29 cellular contexts compared by ENCODE assay signal in the genomic region with DNA sequence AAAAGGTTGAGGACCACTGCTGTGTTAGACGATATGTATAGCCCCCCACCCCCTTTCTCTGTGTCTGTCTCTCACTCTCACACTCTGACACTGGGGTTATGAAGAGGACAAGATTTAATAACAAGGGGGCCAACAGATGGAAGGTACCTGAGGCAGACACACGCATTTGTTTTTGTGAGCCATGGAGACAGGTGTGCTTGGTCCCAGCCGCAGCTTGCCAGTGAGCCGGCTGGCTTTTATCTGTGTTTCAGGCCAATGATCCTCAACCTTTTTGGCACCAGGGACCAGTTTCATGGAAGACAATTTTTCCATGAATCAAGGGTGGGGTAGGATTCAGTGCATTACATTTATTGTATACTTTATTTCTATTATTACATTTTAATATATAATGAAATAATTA.
"Had no signal": no experiment of that assay in that cellular context is flagged by ENCODE, and none has a peak within 500 bp of the region (broad histone marks: within the 10 kb centered on the region; RNA-seq: fewer than 3 reads in every experiment).

No MANE protein-coding gene starts in this region.

- H3K79me2 ChIP-seq: parathyroid adenoma had no signal

- H3K4me1 ChIP-seq: parathyroid adenoma, right lobe of liver, sigmoid colon, transverse colon, upper lobe of right lung, uterus had no signal

- H3K9me3 Mint-ChIP-seq: naive thymus-derived CD8-positive, alpha-beta T cell; natural killer cell treated with Interleukin-12 subunit alpha and Interleukin-12 subunit beta and Interleukin-15 and Interleukin-18, amount 100 ng/mL, for 72 hours; nephron progenitor cell; stimulated activated effector memory CD8-positive, alpha-beta T cell treated with anti-CD3 and anti-CD28 coated beads, Interleukin-12 subunit alpha, Interleukin-12 subunit beta, amount 100 ng/mL, for 72 hours; stimulated activated naive B cell treated with anti-CD40 and anti-IgM and Interleukin-4, amounts not matched to agents 10 μg/mL and 1 μg/mL and 100 μg/mL, for 72 hours; stimulated activated naive CD8-positive, alpha-beta T cell treated with anti-CD3 and anti-CD28 coated beads, Interleukin-15, Interleukin-2, amounts not matched to agents 100 ng/mL and 50 ng/mL, for 24 hours; type B pancreatic cell had no signal

- DNase-seq: naive thymus-derived CD8-positive, alpha-beta T cell; nephron progenitor cell; nucleus accumbens; posterior cingulate gyrus; psoas muscle; right cardiac atrium; right lobe of liver; sigmoid colon; small intestine; stimulated activated CD4-positive, alpha-beta T cell treated with anti-CD3 and anti-CD28 coated beads, Interleukin-15, amount 100 ng/mL, for 24 hours; stimulated activated CD4-positive, alpha-beta T cell treated with anti-CD3 and anti-CD28 coated beads, Interleukin-2, amount 100 ng/mL, for 24 hours; stimulated activated CD4-positive, alpha-beta T cell treated with anti-CD3 and anti-CD28 coated beads, Interleukin-2, amount 100 ng/mL, for 48 hours; stimulated activated CD4-positive, alpha-beta T cell treated with anti-CD3 and anti-CD28 coated beads, Interleukin-4, amount 100 ng/mL, for 24 hours; stimulated activated naive B cell treated with anti-CD40 and anti-IgM and Interleukin-4, amounts not matched to agents 10 μg/mL and 1 μg/mL and 100 μg/mL, for 72 hours; stimulated activated naive CD4-positive, alpha-beta T cell treated with Interleukin-2 at 50 U/mL for 16 hours; stomach; tibial artery; transverse colon; upper lobe of right lung; uterus had no signal

- H3K9ac ChIP-seq: parathyroid adenoma had no signal

- FAIRE-seq: small intestine had no signal

- H3K4me1 Mint-ChIP-seq: naive thymus-derived CD8-positive, alpha-beta T cell; stimulated activated effector memory CD8-positive, alpha-beta T cell treated with anti-CD3 and anti-CD28 coated beads, Interleukin-12 subunit alpha, Interleukin-12 subunit beta, amount 100 ng/mL, for 72 hours; stimulated activated naive B cell treated with anti-CD40 and anti-IgM and Interleukin-4, amounts not matched to agents 10 μg/mL and 1 μg/mL and 100 μg/mL, for 72 hours had no signal

- H3K27ac Mint-ChIP-seq: naive thymus-derived CD8-positive, alpha-beta T cell; natural killer cell treated with Interleukin-12 subunit alpha and Interleukin-12 subunit beta and Interleukin-15 and Interleukin-18, amount 100 ng/mL, for 72 hours; nephron progenitor cell; progenitor cell of endocrine pancreas; stimulated activated effector memory CD8-positive, alpha-beta T cell treated with anti-CD3 and anti-CD28 coated beads, Interleukin-12 subunit alpha, Interleukin-12 subunit beta, amount 100 ng/mL, for 72 hours; stimulated activated naive B cell treated with anti-CD40 and anti-IgM and Interleukin-4, amounts not matched to agents 10 μg/mL and 1 μg/mL and 100 μg/mL, for 72 hours; stimulated activated naive CD8-positive, alpha-beta T cell treated with anti-CD3 and anti-CD28 coated beads, Interleukin-15, Interleukin-2, amounts not matched to agents 100 ng/mL and 50 ng/mL, for 24 hours; type B pancreatic cell had no signal

- ATAC-seq: naive thymus-derived CD8-positive, alpha-beta T cell; natural killer cell treated with Interleukin-12 subunit alpha and Interleukin-12 subunit beta and Interleukin-15 and Interleukin-18, amount 100 ng/mL, for 72 hours; psoas muscle; right cardiac atrium; right lobe of liver; stimulated activated effector memory CD8-positive, alpha-beta T cell treated with anti-CD3 and anti-CD28 coated beads, Interleukin-12 subunit alpha, Interleukin-12 subunit beta, amount 100 ng/mL, for 72 hours; stimulated activated naive B cell treated with anti-CD40 and anti-IgM and Interleukin-4, amounts not matched to agents 10 μg/mL and 1 μg/mL and 100 μg/mL, for 72 hours; upper lobe of right lung had no signal

- H3K36me3 Mint-ChIP-seq: naive thymus-derived CD8-positive, alpha-beta T cell; natural killer cell treated with Interleukin-12 subunit alpha and Interleukin-12 subunit beta and Interleukin-15 and Interleukin-18, amount 100 ng/mL, for 72 hours; stimulated activated effector memory CD8-positive, alpha-beta T cell treated with anti-CD3 and anti-CD28 coated beads, Interleukin-12 subunit alpha, Interleukin-12 subunit beta, amount 100 ng/mL, for 72 hours; stimulated activated naive B cell treated with anti-CD40 and anti-IgM and Interleukin-4, amounts not matched to agents 10 μg/mL and 1 μg/mL and 100 μg/mL, for 72 hours; type B pancreatic cell had no signal

- H2AFZ ChIP-seq: parathyroid adenoma had no signal

- H3K4me3 Mint-ChIP-seq: naive thymus-derived CD8-positive, alpha-beta T cell; natural killer cell treated with Interleukin-12 subunit alpha and Interleukin-12 subunit beta and Interleukin-15 and Interleukin-18, amount 100 ng/mL, for 72 hours; nephron progenitor cell; neural crest cell; stimulated activated effector memory CD8-positive, alpha-beta T cell treated with anti-CD3 and anti-CD28 coated beads, Interleukin-12 subunit alpha, Interleukin-12 subunit beta, amount 100 ng/mL, for 72 hours; stimulated activated naive B cell treated with anti-CD40 and anti-IgM and Interleukin-4, amounts not matched to agents 10 μg/mL and 1 μg/mL and 100 μg/mL, for 72 hours; stimulated activated naive CD8-positive, alpha-beta T cell treated with anti-CD3 and anti-CD28 coated beads, Interleukin-15, Interleukin-2, amounts not matched to agents 100 ng/mL and 50 ng/mL, for 24 hours; type B pancreatic cell had no signal

- H3K36me3 ChIP-seq: neutrophil, right lobe of liver, sigmoid colon, stomach, thoracic aorta, tibial artery, transverse colon, upper lobe of right lung, uterus had no signal

- H3K27ac ChIP-seq: neutrophil, parathyroid adenoma, psoas muscle, right lobe of liver, sigmoid colon, stomach, thoracic aorta, tibial artery, transverse colon, upper lobe of right lung had no signal

- H3K4me3 ChIP-seq: psoas muscle, right lobe of liver, sigmoid colon, stomach, thoracic aorta, tibial artery, transverse colon, upper lobe of right lung, uterus had no signal

- H3K27me3 ChIP-seq: right lobe of liver, sigmoid colon, stomach, tibial artery, transverse colon, upper lobe of right lung, uterus had no signal

- H3K9me3 ChIP-seq: neutrophil, psoas muscle, right lobe of liver, sigmoid colon, stomach, thoracic aorta, tibial artery, transverse colon, upper lobe of right lung, uterus had no signal

- H3K27me3 Mint-ChIP-seq: stimulated activated naive B cell treated with anti-CD40 and anti-IgM and Interleukin-4, amounts not matched to agents 10 μg/mL and 1 μg/mL and 100 μg/mL, for 72 hours; stimulated activated naive CD8-positive, alpha-beta T cell treated with anti-CD3 and anti-CD28 coated beads, Interleukin-15, Interleukin-2, amounts not matched to agents 100 ng/mL and 50 ng/mL, for 24 hours; type B pancreatic cell had no signal
